In genomic region chr1:34975312-34975711, GRCh38 we compare ENCODE assay signal across 22 cellular contexts. TPM values are rescaled to one million over a fixed set of nuclear protein-coding genes. Genes with fewer than 3 reads are reported as not detected.
"Had no signal": no experiment of that assay in that cellular context is flagged by ENCODE, and none has a peak within 500 bp of the region (broad histone marks: within the 10 kb centered on the region; RNA-seq: fewer than 3 reads in every experiment).

No MANE protein-coding gene starts in this region.

- H3K27me3 Mint-ChIP-seq: activated B cell treated with CpG ODN at 0.5 μM for 24 hours; activated CD4-positive, alpha-beta memory T cell treated with anti-CD3 and anti-CD28 coated beads, Interleukin-2, amount 10 ng/mL, durations not matched to agents 7 days and 5 days; activated CD8-positive, alpha-beta memory T cell treated with anti-CD3 and anti-CD28 coated beads, Interleukin-2, amount 10 ng/mL, durations not matched to agents 7 days and 5 days; effector memory CD8-positive, alpha-beta T cell; stimulated activated naive CD8-positive, alpha-beta T cell treated with anti-CD3 and anti-CD28 coated beads, Interleukin-15, amount 100 ng/mL, for 72 hours had no signal

- H3K4me3 Mint-ChIP-seq: activated B cell treated with CpG ODN at 0.5 μM for 24 hours; activated CD4-positive, alpha-beta memory T cell treated with anti-CD3 and anti-CD28 coated beads, Interleukin-2, amount 10 ng/mL, durations not matched to agents 7 days and 5 days; activated CD8-positive, alpha-beta memory T cell treated with anti-CD3 and anti-CD28 coated beads, Interleukin-2, amount 10 ng/mL, durations not matched to agents 7 days and 5 days; activated naive CD4-positive, alpha-beta T cell treated with anti-CD3 and anti-CD28 coated beads for 36 hours; dendritic cell treated with granulocyte-macrophage colony-stimulating factor and Interleukin-4, amounts not matched to agents 40 ng/mL and 50 ng/mL, for 4 days; effector memory CD8-positive, alpha-beta T cell; stimulated activated naive CD8-positive, alpha-beta T cell treated with anti-CD3 and anti-CD28 coated beads, Interleukin-15, amount 100 ng/mL, for 72 hours had no signal

- ATAC-seq: activated CD8-positive, alpha-beta memory T cell treated with anti-CD3 and anti-CD28 coated beads, Interleukin-2, amount 10 ng/mL, durations not matched to agents 7 days and 5 days; effector memory CD8-positive, alpha-beta T cell; left lobe of liver; psoas muscle; right cardiac atrium; stimulated activated naive CD8-positive, alpha-beta T cell treated with anti-CD3 and anti-CD28 coated beads, Interleukin-15, amount 100 ng/mL, for 72 hours had no signal

- H3K4me3 ChIP-seq: lung, ovary, psoas muscle, skin epidermis, suprapubic skin, transverse colon, vagina had no signal

- H3K27ac Mint-ChIP-seq: activated B cell treated with CpG ODN at 0.5 μM for 24 hours; activated CD4-positive, alpha-beta memory T cell treated with anti-CD3 and anti-CD28 coated beads, Interleukin-2, amount 10 ng/mL, durations not matched to agents 7 days and 5 days; activated CD8-positive, alpha-beta memory T cell treated with anti-CD3 and anti-CD28 coated beads, Interleukin-2, amount 10 ng/mL, durations not matched to agents 7 days and 5 days; activated T-helper 2 cell treated with anti-CD3 and anti-CD28 coated beads, Interferon-gamma antibody, Interleukin-2, Interleukin-4, amounts not matched to agents 10 μg/mL and 5 μg/mL and 100 μg/mL, durations not matched to agents 14 hours and 24 hours and 36 hours had no signal

- H3K27me3 ChIP-seq: ovary, suprapubic skin, transverse colon, vagina had no signal

- FAIRE-seq: islet of Langerhans had no signal

- H3K9me3 ChIP-seq: ovary, psoas muscle, suprapubic skin, transverse colon, vagina had no signal

- H3K36me3 ChIP-seq: ovary, transverse colon, vagina had no signal

- DNase-seq: activated B cell treated with CpG ODN at 0.5 μM for 24 hours; activated CD4-positive, alpha-beta memory T cell treated with anti-CD3 and anti-CD28 coated beads, Interleukin-2, amount 10 ng/mL, durations not matched to agents 7 days and 5 days; activated CD4-positive, alpha-beta T cell treated with anti-CD3 and anti-CD28 coated beads for 4 hours; activated CD8-positive, alpha-beta memory T cell treated with anti-CD3 and anti-CD28 coated beads, Interleukin-2, amount 10 ng/mL, durations not matched to agents 7 days and 5 days; activated naive CD4-positive, alpha-beta T cell treated with anti-CD3 and anti-CD28 coated beads for 36 hours; cerebellar nuclear complex; effector memory CD8-positive, alpha-beta T cell; midbrain; ovary; psoas muscle; right cardiac atrium; stimulated activated naive CD8-positive, alpha-beta T cell treated with anti-CD3 and anti-CD28 coated beads, Interleukin-15, amount 100 ng/mL, for 72 hours; SW 1271; transverse colon had no signal

- H3K27ac ChIP-seq: ovary, psoas muscle, skin epidermis, suprapubic skin, transverse colon, vagina had no signal

- H3K4me1 ChIP-seq: psoas muscle, suprapubic skin, transverse colon, vagina had no signal

RNA-seq across cellular contexts. Expression of gene DLGAP3, which starts 45.9 kb away (rescaled TPM):
- total RNA-seq: vagina had no signal
